Comparison of ENCODE assay signal across 14 cellular contexts in genomic region chr11:72507050-72507449, GRCh38.
A peak's percentile ranks its signal among the peaks of the same experiment; 100 is the strongest.
DNase-seq lines count a peak whose midpoint lies in the region; TF ChIP-seq lines count a peak whose summit lies in the region.
"Had no signal": no experiment of that assay in that cellular context is flagged by ENCODE, and none has a peak within 500 bp of the region (broad histone marks: within the 10 kb centered on the region; RNA-seq: fewer than 3 reads in every experiment).

No MANE protein-coding gene starts in this region.

- no peaks in the 10 kb centered on the region for H3K36me3 ChIP-seq in HEK293 (ENCODE audit: control insufficient read depth in 2 of 2, insufficient read depth in 1 of 2, low read length in 2 of 2)
- H3K36me3 ChIP-seq in osteoblast (ENCODE audit: insufficient read depth, low read length), result no peaks in the 10 kb centered on the region
- no peaks in the 10 kb centered on the region for H3K36me3 ChIP-seq in trophoblast cell (ENCODE audit: control insufficient read depth in 1 of 2, insufficient read depth in 2 of 2, low read length in 2 of 2)

- H3K9ac ChIP-seq in trophoblast cell (ENCODE audit: low read length), result no peak overlapping the region

- POLR2A ChIA-PET in HEK293 (lab: Yijun Ruan, JAX), result no interaction called here

- H2BK120ac ChIP-seq in trophoblast cell (ENCODE audit: insufficient read depth, low read length, poor library complexity), result no peak overlapping the region

- no peak overlapping the region for H4K91ac ChIP-seq in trophoblast cell (ENCODE audit: low read depth, low read length)

- H3K4me1 Mint-ChIP-seq in endothelial cell (ENCODE audit: unreplicated experiment), result no peaks in the 10 kb centered on the region
- H3K4me1 Mint-ChIP-seq: CD4-positive, alpha-beta memory T cell had no signal

- peaks cover 27% of the 10 kb centered on the region for H3K36me3 Mint-ChIP-seq in endothelial cell (ENCODE audit: low read depth, unreplicated experiment)

- H2BK5ac ChIP-seq in trophoblast cell (ENCODE audit: low read depth, low read length, poor library complexity), result no peak overlapping the region

- CTCF ChIA-PET in HEK293 (lab: Yijun Ruan, JAX), result no interaction called here

- no peaks in the 10 kb centered on the region for H4K20me1 ChIP-seq in osteoblast (ENCODE audit: insufficient read depth, low read length)

- no peak overlapping the region for H2AK5ac ChIP-seq in trophoblast cell (ENCODE audit: low read length)

- H3K18ac ChIP-seq in trophoblast cell (ENCODE audit: low read length), result no peak overlapping the region

- in situ Hi-C loops in KBM-7 (cut with MboI; ENCODE audit: low pct_unique_long_range_greater_than_20kb, low sequenced_read_pairs), result no loop called here

- H3K9me3 Mint-ChIP-seq in endothelial cell (ENCODE audit: unreplicated experiment), result peaks cover 22% of the 10 kb centered on the region

- H3K4me3 Mint-ChIP-seq in endothelial cell (ENCODE audit: unreplicated experiment), result peak overlapping the region; percentile 20
- H3K4me3 Mint-ChIP-seq: CD4-positive, alpha-beta memory T cell; HFFc6 had no signal

- H2AFZ ChIP-seq in osteoblast (ENCODE audit: low read length) (no peak overlapping the region), trophoblast cell (ENCODE audit: insufficient read depth, low read length, poor library complexity) (no peak overlapping the region)

- H2BK12ac ChIP-seq in trophoblast cell (ENCODE audit: low read length), result no peak overlapping the region

- no peak overlapping the region for H3K14ac ChIP-seq in trophoblast cell (ENCODE audit: low read length)

- H4K12ac ChIP-seq in trophoblast cell (ENCODE audit: low read depth, low read length), result no peak overlapping the region

- no CpG with 5 or more reads among the region's 2 CpGs for WGBS in trophoblast cell (ENCODE audit: extremely low coverage, insufficient coverage, insufficient read length)

- no peak overlapping the region for H3K4ac ChIP-seq in trophoblast cell (ENCODE audit: low read depth, low read length)

- H3K23ac ChIP-seq in trophoblast cell (ENCODE audit: low read length), result no peak overlapping the region

- H3K79me1 ChIP-seq in trophoblast cell (ENCODE audit: low read length), result no peaks in the 10 kb centered on the region

- no peaks in the 10 kb centered on the region for H3K9me3 ChIP-seq in HEK293 (ENCODE audit: control insufficient read depth, insufficient read depth, low read depth, low read length)
- peaks cover 9% of the 10 kb centered on the region for H3K9me3 ChIP-seq in osteoblast (ENCODE audit: low read depth, low read length)
- H3K9me3 ChIP-seq in trophoblast cell (ENCODE audit: insufficient read depth, low read depth, low read length), result peaks cover 20% of the 10 kb centered on the region

- H3K4me2 ChIP-seq in osteoblast (ENCODE audit: insufficient read depth, low read length), result no peak overlapping the region
- no peak overlapping the region for H3K4me2 ChIP-seq in trophoblast cell (ENCODE audit: low read length)

- H3K27me3 ChIP-seq in osteoblast (ENCODE audit: insufficient read depth, low read length) (peaks cover 2% of the 10 kb centered on the region), trophoblast cell (ENCODE audit: insufficient read depth, low read length) (no peaks in the 10 kb centered on the region)

- no peaks in the 10 kb centered on the region for H3K79me2 ChIP-seq in osteoblast (ENCODE audit: insufficient read depth, low read length)
- no peaks in the 10 kb centered on the region for H3K79me2 ChIP-seq in trophoblast cell (ENCODE audit: control insufficient read depth, insufficient read depth, low read length, poor library complexity)

- no peak overlapping the region for H3K27ac ChIP-seq in HEK293 (ENCODE audit: extremely low read depth, low read depth, low read length)
- no peak overlapping the region for H3K27ac ChIP-seq in osteoblast (ENCODE audit: low read depth, low read length)
- no peak overlapping the region for H3K27ac ChIP-seq in trophoblast cell (ENCODE audit: low read depth, low read length)

- H3K27me3 Mint-ChIP-seq in endothelial cell (ENCODE audit: unreplicated experiment), result peaks cover 12% of the 10 kb centered on the region

- H3K4me1 ChIP-seq in HEK293 (ENCODE audit: control insufficient read depth, insufficient read depth, low read length), result no peaks in the 10 kb centered on the region
- no peaks in the 10 kb centered on the region for H3K4me1 ChIP-seq in osteoblast (ENCODE audit: insufficient read depth, low read length)
- no peaks in the 10 kb centered on the region for H3K4me1 ChIP-seq in trophoblast cell (ENCODE audit: control insufficient read depth in 1 of 2, insufficient read depth in 2 of 2, low read length in 2 of 2)

- H4K8ac ChIP-seq in trophoblast cell (ENCODE audit: low read depth, low read length), result no peak overlapping the region

- no peak for DNase-seq in endothelial cell (ENCODE audit: low spot score)
- DNase-seq in osteoblast (ENCODE audit: insufficient read length, low spot score, missing footprints), result peak; percentile 18
- DNase-seq in NCI-H2029 (lab: John Stamatoyannopoulos, UW), result no peak
- DNase-seq in trophoblast cell, result no peak
- no peak for DNase-seq in KBM-7
- DNase-seq: C1 segment of cervical spinal cord; Calu3; CD4-positive, alpha-beta memory T cell; COR-L47; DMS53; DND-41; H7; HFFc6 had no signal

- H3K27ac Mint-ChIP-seq in endothelial cell (ENCODE audit: unreplicated experiment), result no peak overlapping the region
- H3K27ac Mint-ChIP-seq: CD4-positive, alpha-beta memory T cell; HFFc6 had no signal

- TF ChIP-seq CTCF in HEK293 (tag by site-specific recombination; IDR thresholded peaks at IDR 0.05), result no peak
- TF ChIP-seq CTCF in endothelial cell (IDR thresholded peaks at IDR 0.05; ENCODE audit: unreplicated experiment), result no peak
- TF ChIP-seq CTCF in osteoblast (IDR thresholded peaks at IDR 0.05; ENCODE audit: extremely low read depth, low read depth, low read length), result no peak

- H3K4me3 ChIP-seq in HEK293 (ENCODE audit: low read depth, low read length), result no peak overlapping the region
- no peak overlapping the region for H3K4me3 ChIP-seq in osteoblast (ENCODE audit: insufficient read depth, low read length)
- no peak overlapping the region for H3K4me3 ChIP-seq in trophoblast cell (ENCODE audit: low read depth, low read length)

TF ChIP-seq in HEK293, 187 proteins besides CTCF, POLR2A, EP300 and RAD21:
- TF ChIP-seq ZNF157 (tag by site-specific recombination; IDR thresholded peaks at IDR 0.05), result no peak
- TF ChIP-seq ZNF585B (tag by site-specific recombination; IDR thresholded peaks at IDR 0.05), result peak; percentile 81
